In the genomic region with DNA sequence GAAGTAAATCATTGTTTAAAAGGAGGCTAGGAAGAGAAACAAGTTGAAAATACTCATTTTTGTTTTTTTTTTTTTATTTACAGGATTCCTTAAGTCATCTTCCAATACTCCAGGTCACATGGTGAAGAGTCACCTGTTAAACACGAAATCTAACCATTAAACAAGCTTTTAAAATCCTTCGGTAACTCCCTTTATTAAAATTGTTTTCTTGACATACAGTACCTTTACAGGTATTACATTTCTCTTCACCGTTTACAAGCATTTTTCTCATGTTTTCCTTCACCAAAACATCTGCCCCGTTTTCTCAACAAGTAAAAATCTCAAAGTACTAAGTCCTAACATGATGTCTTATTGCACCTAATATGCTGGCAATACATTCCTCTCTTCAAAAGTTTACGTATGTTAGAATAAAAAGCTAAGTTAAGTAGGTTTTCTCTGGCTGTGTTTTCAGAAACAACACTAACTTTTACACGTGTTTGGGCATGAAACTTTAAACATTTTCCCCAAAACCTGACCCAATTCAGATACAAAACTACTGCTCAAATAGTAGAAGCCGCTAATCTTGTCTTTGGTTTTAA, we compare ENCODE assay signal across 8 cellular contexts. TPM values are rescaled to one million over a fixed set of nuclear protein-coding genes. Genes with fewer than 3 reads are reported as not detected.
DNase-seq lines count a peak whose midpoint lies in the region; ATAC-seq and TF ChIP-seq lines count a peak whose summit lies in the region.

No MANE protein-coding gene starts in this region.

- H3K36me3 ChIP-seq in GM06990 (ENCODE audit: control insufficient read depth, insufficient read depth, low read length) (peaks cover 2% of the 10 kb centered on the region), OCI-LY7 (ENCODE audit: insufficient read depth, low read length) (peaks cover 42% of the 10 kb centered on the region), parathyroid adenoma (ENCODE audit: control insufficient read depth, insufficient read depth, low read length) (no peaks in the 10 kb centered on the region)

- H3K27ac ChIP-seq in OCI-LY7 (ENCODE audit: low read depth, low read length, poor library complexity, severe bottlenecking): peak overlapping the region; percentile 86
- peak overlapping the region; percentile 87 for H3K27ac ChIP-seq in parathyroid adenoma

- in situ Hi-C loops in G401 (cut with HindIII; ENCODE audit: low sequenced_read_pairs): no loop called here

- CTCF ChIA-PET in OCI-LY7 (lab: Charles Lee; ENCODE audit: unreplicated experiment): interaction anchor here (1.0 kb wide), 1 partner anchor 23 kb away, joined by 3 read pairs; no protein-coding TSS in a partner anchor

- no peak overlapping the region for H3K9ac ChIP-seq in parathyroid adenoma

- H3K4me3 ChIP-seq in GM06990 (replicated peaks; ENCODE audit: low read depth, low read length) (peak overlapping the region; percentile 93), OCI-LY7 (ENCODE audit: low read depth, low read length, poor library complexity, severe bottlenecking) (peak overlapping the region; percentile 82), epithelial cell of proximal tubule (ENCODE audit: low read depth, low read length) (peak overlapping the region; percentile 83), parathyroid adenoma (ENCODE audit: low read depth, low read length) (peak overlapping the region; percentile 76)

- H4K20me1 ChIP-seq in OCI-LY7 (ENCODE audit: insufficient read depth, low read length): peaks cover 42% of the 10 kb centered on the region

- H3K9me3 ChIP-seq in OCI-LY7 (ENCODE audit: low read length) (no peaks in the 10 kb centered on the region), parathyroid adenoma (ENCODE audit: control insufficient read depth, low read length) (no peaks in the 10 kb centered on the region)

- peaks cover 54% of the 10 kb centered on the region for H3K4me1 ChIP-seq in OCI-LY7 (ENCODE audit: insufficient read depth, low read length, poor library complexity, severe bottlenecking)
- H3K4me1 ChIP-seq in parathyroid adenoma: peaks cover 21% of the 10 kb centered on the region

- H3K27me3 ChIP-seq in GM06990 (replicated peaks; ENCODE audit: control insufficient read depth, insufficient read depth, low read length) (no peaks in the 10 kb centered on the region), parathyroid adenoma (ENCODE audit: control insufficient read depth, insufficient read depth, low read length) (no peaks in the 10 kb centered on the region)

- H2AFZ ChIP-seq in OCI-LY7 (ENCODE audit: low read length) (no peak overlapping the region), parathyroid adenoma (no peak overlapping the region)

- H3K4me2 ChIP-seq in OCI-LY7 (ENCODE audit: low read length) (peak overlapping the region; percentile 75), parathyroid adenoma (ENCODE audit: low read length) (peak overlapping the region; percentile 68)

- H3K9me2 ChIP-seq in OCI-LY7 (ENCODE audit: insufficient read depth, low read length): no peaks in the 10 kb centered on the region

- TSS peak; percentile 63 for BruUV-seq in OCI-LY7 (replicated peaks; lab: Mats Ljungman, UMichigan)

- intact Hi-C loops in OCI-LY7 (cut with micrococcal nuclease; ENCODE audit: unreplicated experiment): loop anchor here (2.0 kb wide), 2 partner anchors 299 to 449 kb away; a partner anchor contains a TSS

- peaks cover 63% of the 10 kb centered on the region for H3K79me2 ChIP-seq in OCI-LY7 (ENCODE audit: insufficient read depth, low read depth, low read length)
- H3K79me2 ChIP-seq in parathyroid adenoma: peaks cover 42% of the 10 kb centered on the region

- POLR2A ChIA-PET in OCI-LY7 (lab: Charles Lee): interaction anchor here (0.7 to 2.1 kb wide), 7 partner anchors 10 to 327 kb away, joined by 3 to 13 read pairs (median 5); no protein-coding TSS in a partner anchor

- ATAC-seq in GM19351 (IDR thresholded peaks at IDR 0.05; ENCODE audit: unreplicated experiment): no peak

- DNase-seq in GM06990 (ENCODE audit: extremely low read depth, insufficient read length): no peak
- peak; percentile 16 for DNase-seq in OCI-LY7 (ENCODE audit: low spot score)
- no peak for DNase-seq in epithelial cell of proximal tubule (ENCODE audit: low read depth)
- no peak for DNase-seq in H4 (ENCODE audit: low spot score)
- no peak for DNase-seq in G401 (ENCODE audit: low spot score)
- DNase-seq in NCI-H2107 treated with DMSO at 0.1 percent for 48 hours (lab: John Stamatoyannopoulos, UW; ENCODE audit: unreplicated experiment): no peak

- TF ChIP-seq CTCF in GM06990 (IDR thresholded peaks at IDR 0.05; ENCODE audit: insufficient read depth, low read length, poor library complexity, severe bottlenecking) (no peak), OCI-LY7 (conservative IDR thresholded peaks at IDR 0.05; ENCODE audit: low read length) (no peak), epithelial cell of proximal tubule (conservative IDR thresholded peaks at IDR 0.05; ENCODE audit: low read depth, low read length) (no peak), parathyroid adenoma (IDR thresholded peaks at IDR 0.05) (no peak)

RNA-seq across cellular contexts. Expression of a gene that starts 1.1 kb away (rescaled TPM):
- total RNA-seq in OCI-LY7 (2014; rRNA removed; shearing (Covaris generic)): 40.4 and 48.2 TPM in 2 replicates
- 116 and 122 TPM in 2 replicates for total RNA-seq in OCI-LY7 (2022)
- 14.9 and 19.8 TPM in 2 replicates for total RNA-seq in epithelial cell of proximal tubule
- 8.3 and 12.6 TPM in 2 replicates for total RNA-seq in H4 (2014; rRNA removed; shearing (Covaris generic))
- 34.8 and 48.3 TPM in 2 replicates for total RNA-seq in G401 (2014; rRNA removed; shearing (Covaris generic))
